Comparison of ENCODE assay signal across 19 cellular contexts in the genomic region with DNA sequence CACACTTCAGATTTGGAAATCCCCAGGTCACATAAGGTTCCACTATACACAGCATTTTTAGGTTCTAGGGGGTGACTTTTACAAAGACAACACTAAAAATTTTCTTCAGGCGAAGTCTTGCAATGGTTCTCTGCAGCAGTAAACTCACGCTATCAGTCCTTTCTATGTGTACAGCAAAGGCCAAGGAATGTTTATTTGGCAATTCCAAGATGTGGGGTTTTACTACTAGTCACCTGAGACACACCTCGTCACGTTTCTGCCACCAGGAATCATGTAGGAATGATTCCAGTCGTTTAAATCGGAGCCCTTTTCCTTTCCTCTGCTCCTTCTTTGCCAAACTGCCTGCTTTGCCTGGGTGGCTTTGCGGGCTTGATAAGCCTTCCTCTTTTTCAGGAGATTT.
DNase-seq lines count a peak whose midpoint lies in the region; ATAC-seq, FAIRE-seq and TF ChIP-seq lines count a peak whose summit lies in the region.
"Had no signal": no experiment of that assay in that cellular context is flagged by ENCODE, and none has a peak within 500 bp of the region (broad histone marks: within the 10 kb centered on the region; RNA-seq: fewer than 3 reads in every experiment).

No MANE protein-coding gene starts in this region.

- peak overlapping the region; percentile 69 for H3K27ac ChIP-seq in hepatocyte
- H3K27ac ChIP-seq in pancreas = no peak overlapping the region
- H3K27ac ChIP-seq: BLaER1, C4-2B, GM23248 had no signal

- H2AFZ ChIP-seq in hepatocyte = no peak overlapping the region
- H2AFZ ChIP-seq: GM23248 had no signal

- H3K36me3 ChIP-seq in bronchial epithelial cell (ENCODE audit: control insufficient read depth, insufficient read depth, low read length) = no peaks in the 10 kb centered on the region
- H3K36me3 ChIP-seq in hepatocyte (replicated peaks; ENCODE audit: insufficient read depth, low read depth) = no peaks in the 10 kb centered on the region
- no peaks in the 10 kb centered on the region for H3K36me3 ChIP-seq in mucosa of descending colon (ENCODE audit: low read depth)
- H3K36me3 ChIP-seq in pancreas = no peaks in the 10 kb centered on the region
- H3K36me3 ChIP-seq: BLaER1 had no signal

- ATAC-seq in mucosa of descending colon = peak; percentile 62
- ATAC-seq in pancreas = no peak
- ATAC-seq: CD8-positive, alpha-beta T cell; HCT116 had no signal

- intact Hi-C loops in mucosa of descending colon (cut with DNase I, micrococcal nuclease) (no loop called here), pancreas (cut with DNase I) (no loop called here)

- H3K79me2 ChIP-seq in hepatocyte = no peaks in the 10 kb centered on the region

- TF ChIP-seq CTCF in bronchial epithelial cell (IDR thresholded peaks at IDR 0.05; ENCODE audit: insufficient read depth, low read length, severe bottlenecking) (no peak), hepatocyte (IDR thresholded peaks at IDR 0.05; ENCODE audit: poor library complexity) (no peak), mucosa of descending colon (IDR thresholded peaks at IDR 0.05) (no peak), pancreas (IDR thresholded peaks at IDR 0.05) (no peak)

- no peaks in the 10 kb centered on the region for H3K9me2 ChIP-seq in hepatocyte (replicated peaks; ENCODE audit: insufficient read depth)

- no peak overlapping the region for H3K4me2 ChIP-seq in hepatocyte
- H3K4me2 ChIP-seq: BLaER1 had no signal

- H3K4me3 ChIP-seq in bronchial epithelial cell (ENCODE audit: low read depth, low read length) (no peak overlapping the region), hepatocyte (no peak overlapping the region), mucosa of descending colon (no peak overlapping the region), pancreas (no peak overlapping the region)
- H3K4me3 ChIP-seq: BLaER1, GM23248 had no signal

- H3K4me1 ChIP-seq in hepatocyte (ENCODE audit: insufficient read depth) (no peaks in the 10 kb centered on the region), mucosa of descending colon (ENCODE audit: low read depth) (no peaks in the 10 kb centered on the region), pancreas (no peaks in the 10 kb centered on the region)
- H3K4me1 ChIP-seq: BLaER1, Caco-2 had no signal

- 74% methylated on average over 7 of the region's 7 CpGs for WGBS in hepatocyte (ENCODE audit: low lambda C conversion rate, missing lambda C conversion rate)
- WGBS in pancreas, 2 donors = 53 to 64% methylated on average over 7 of the region's 7 CpGs

- H4K20me1 ChIP-seq in hepatocyte (ENCODE audit: insufficient read depth, poor library complexity, severe bottlenecking) = no peaks in the 10 kb centered on the region
- H4K20me1 ChIP-seq: BLaER1 had no signal

- DNase-seq in bronchial epithelial cell (ENCODE audit: low read depth) (no peak), hepatocyte (ENCODE audit: low spot score) (peak; percentile 28), mucosa of descending colon (peak in 1 of 3 donors; percentile 43), amygdala (lab: John Stamatoyannopoulos, UW) (no peak), pancreas (no peak)
- DNase-seq in NK-92 treated with Interleukin-12 subunit alpha and Interleukin-12 subunit beta, amount 100 ng/mL, for 24 hours (lab: John Stamatoyannopoulos, UW) = no peak
- DNase-seq: Caco-2; CD4-positive, CD25-positive, alpha-beta regulatory T cell; CD8-positive, alpha-beta T cell; DMS153; DND-41; GM23248; H9 had no signal

- FAIRE-seq in bronchial epithelial cell (lab: Jason Lieb, UNC) (peak; percentile 40), pancreas (lab: Jason Lieb, UNC) (no peak)
- FAIRE-seq: G401.6, GM12892, GM19239 had no signal

- no peaks in the 10 kb centered on the region for H3K9me3 ChIP-seq in hepatocyte (ENCODE audit: low read depth)
- no peaks in the 10 kb centered on the region for H3K9me3 ChIP-seq in mucosa of descending colon
- no peaks in the 10 kb centered on the region for H3K9me3 ChIP-seq in pancreas
- H3K9me3 ChIP-seq: BLaER1, Caco-2 had no signal

- H3K27me3 ChIP-seq in bronchial epithelial cell (ENCODE audit: control insufficient read depth, insufficient read depth, low read length) (no peaks in the 10 kb centered on the region), hepatocyte (no peaks in the 10 kb centered on the region), pancreas (no peaks in the 10 kb centered on the region)
- H3K27me3 ChIP-seq: BLaER1 had no signal
